In the genomic region with DNA sequence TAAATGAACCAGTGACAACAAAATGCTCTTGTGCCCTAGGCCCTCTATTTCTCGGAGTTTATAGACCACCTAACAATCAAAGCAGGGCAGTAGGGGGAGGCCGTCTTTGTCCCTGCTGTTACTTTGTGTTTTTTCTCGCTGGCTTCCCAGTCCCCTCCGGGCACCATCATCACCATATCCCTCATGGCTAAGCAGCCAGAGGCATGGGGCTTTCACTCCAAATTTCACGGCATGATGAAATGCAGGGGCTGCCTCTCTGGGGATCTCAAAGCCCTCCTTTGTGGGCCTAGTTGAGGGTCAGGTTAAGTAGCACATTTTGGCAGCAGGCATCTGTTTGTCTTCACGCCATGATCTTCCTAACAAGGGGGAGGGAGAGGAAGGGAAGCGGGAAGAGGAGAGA, we compare ENCODE assay signal across 18 cellular contexts.
DNase-seq lines count a peak whose midpoint lies in the region; ATAC-seq and TF ChIP-seq lines count a peak whose summit lies in the region.
"Had no signal": no experiment of that assay in that cellular context is flagged by ENCODE, and none has a peak within 500 bp of the region (broad histone marks: within the 10 kb centered on the region; RNA-seq: fewer than 3 reads in every experiment).

No MANE protein-coding gene starts in this region.

- H3K27me3 Mint-ChIP-seq in WTC11 (ENCODE audit: low read depth) (no peaks in the 10 kb centered on the region), type B pancreatic cell (peaks cover 4% of the 10 kb centered on the region)

- CTCF ChIA-PET in WTC11 (lab: Charles Lee): no interaction called here

- H3K9ac ChIP-seq in HUES48 (ENCODE audit: low read depth, low read length): no peak overlapping the region
- H3K9ac ChIP-seq: SK-N-SH had no signal

- no peaks in the 10 kb centered on the region for H3K9me3 ChIP-seq in HUES48 (ENCODE audit: control insufficient read depth, insufficient read depth, low read length)
- H3K9me3 ChIP-seq: HAP-1, SK-N-SH had no signal

- TF ChIP-seq CTCF in WTC11 (IDR thresholded peaks at IDR 0.05) (no peak), type B pancreatic cell (conservative IDR thresholded peaks at IDR 0.05) (no peak)

- H3K4me1 ChIP-seq in HUES48 (ENCODE audit: control insufficient read depth, insufficient read depth, low read length): peaks cover 69% of the 10 kb centered on the region
- H3K4me1 ChIP-seq: HAP-1 had no signal

- H3K36me3 Mint-ChIP-seq in WTC11 (peaks cover 3% of the 10 kb centered on the region; the same call in 1 of the 2 replicates), type B pancreatic cell (peaks cover 4% of the 10 kb centered on the region)
- H3K36me3 Mint-ChIP-seq: CD14-positive monocyte had no signal

- H3K9me3 Mint-ChIP-seq in WTC11 (no peaks in the 10 kb centered on the region), type B pancreatic cell (peaks cover 4% of the 10 kb centered on the region)

- H3K4me3 ChIP-seq in HUES48 (ENCODE audit: low read depth, low read length): no peak overlapping the region
- H3K4me3 ChIP-seq: HAP-1, K562 had no signal

- H3K36me3 ChIP-seq in HUES48 (ENCODE audit: control insufficient read depth, insufficient read depth, low read length): peaks cover 6% of the 10 kb centered on the region; the same call in 1 of the 2 replicates
- H3K36me3 ChIP-seq: HAP-1 had no signal

- H3K27ac Mint-ChIP-seq in WTC11 (peak overlapping the region; percentile 92), type B pancreatic cell (peak overlapping the region; percentile 28)
- H3K27ac Mint-ChIP-seq: CD14-positive monocyte had no signal

- H3K27ac ChIP-seq in HUES48 (ENCODE audit: low read depth, low read length): peak overlapping the region; percentile 73

- H3K4me1 Mint-ChIP-seq in WTC11 (peaks cover 75% of the 10 kb centered on the region), type B pancreatic cell (ENCODE audit: unreplicated experiment) (peaks cover 12% of the 10 kb centered on the region)
- H3K4me1 Mint-ChIP-seq: CD14-positive monocyte had no signal

- H3K4me3 Mint-ChIP-seq in WTC11: peak overlapping the region; percentile 36; the same call in 1 of the 2 replicates
- H3K4me3 Mint-ChIP-seq in type B pancreatic cell: peak overlapping the region; percentile 38
- H3K4me3 Mint-ChIP-seq: CD14-positive monocyte had no signal

- POLR2A ChIA-PET in WTC11 (lab: Charles Lee): no interaction called here

- no peaks in the 10 kb centered on the region for H3K27me3 ChIP-seq in HUES48 (ENCODE audit: control insufficient read depth, insufficient read depth, low read length)

- DNase-seq in WTC11 (ENCODE audit: low spot score): no peak
- peak; percentile 17 for DNase-seq in iPS-NIHi7 (ENCODE audit: extremely low spot score)
- no peak for DNase-seq in type B pancreatic cell (ENCODE audit: extremely low spot score, unreplicated experiment)
- DNase-seq in left lobe of liver (ENCODE audit: low spot score): no peak
- DNase-seq in NCI-H446 (lab: John Stamatoyannopoulos, UW): no peak
- no peak for DNase-seq in middle frontal gyrus (ENCODE audit: extremely low spot score, low spot score)
- DNase-seq: ACHN, AML-193, EL, NCI-H1417 treated with DMSO at 0.1 percent for 48 hours, NCI-H1930, NCI-H526, Right ventricle myocardium superior, SK-N-SH had no signal

- ATAC-seq in WTC11 (peak; percentile 66), left lobe of liver (no peak)
- ATAC-seq: K562 had no signal

TF ChIP-seq in WTC11, 78 proteins besides CTCF, POLR2A, EP300 and RAD21 (continues in another document):
- TF ChIP-seq, protein P1, sequence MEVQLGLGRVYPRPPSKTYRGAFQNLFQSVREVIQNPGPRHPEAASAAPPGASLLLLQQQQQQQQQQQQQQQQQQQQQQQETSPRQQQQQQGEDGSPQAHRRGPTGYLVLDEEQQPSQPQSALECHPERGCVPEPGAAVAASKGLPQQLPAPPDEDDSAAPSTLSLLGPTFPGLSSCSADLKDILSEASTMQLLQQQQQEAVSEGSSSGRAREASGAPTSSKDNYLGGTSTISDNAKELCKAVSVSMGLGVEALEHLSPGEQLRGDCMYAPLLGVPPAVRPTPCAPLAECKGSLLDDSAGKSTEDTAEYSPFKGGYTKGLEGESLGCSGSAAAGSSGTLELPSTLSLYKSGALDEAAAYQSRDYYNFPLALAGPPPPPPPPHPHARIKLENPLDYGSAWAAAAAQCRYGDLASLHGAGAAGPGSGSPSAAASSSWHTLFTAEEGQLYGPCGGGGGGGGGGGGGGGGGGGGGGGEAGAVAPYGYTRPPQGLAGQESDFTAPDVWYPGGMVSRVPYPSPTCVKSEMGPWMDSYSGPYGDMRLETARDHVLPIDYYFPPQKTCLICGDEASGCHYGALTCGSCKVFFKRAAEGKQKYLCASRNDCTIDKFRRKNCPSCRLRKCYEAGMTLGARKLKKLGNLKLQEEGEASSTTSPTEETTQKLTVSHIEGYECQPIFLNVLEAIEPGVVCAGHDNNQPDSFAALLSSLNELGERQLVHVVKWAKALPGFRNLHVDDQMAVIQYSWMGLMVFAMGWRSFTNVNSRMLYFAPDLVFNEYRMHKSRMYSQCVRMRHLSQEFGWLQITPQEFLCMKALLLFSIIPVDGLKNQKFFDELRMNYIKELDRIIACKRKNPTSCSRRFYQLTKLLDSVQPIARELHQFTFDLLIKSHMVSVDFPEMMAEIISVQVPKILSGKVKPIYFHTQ (CRISPR knock-in tag; IDR thresholded peaks at IDR 0.05): no peak
- TF ChIP-seq, protein P2, sequence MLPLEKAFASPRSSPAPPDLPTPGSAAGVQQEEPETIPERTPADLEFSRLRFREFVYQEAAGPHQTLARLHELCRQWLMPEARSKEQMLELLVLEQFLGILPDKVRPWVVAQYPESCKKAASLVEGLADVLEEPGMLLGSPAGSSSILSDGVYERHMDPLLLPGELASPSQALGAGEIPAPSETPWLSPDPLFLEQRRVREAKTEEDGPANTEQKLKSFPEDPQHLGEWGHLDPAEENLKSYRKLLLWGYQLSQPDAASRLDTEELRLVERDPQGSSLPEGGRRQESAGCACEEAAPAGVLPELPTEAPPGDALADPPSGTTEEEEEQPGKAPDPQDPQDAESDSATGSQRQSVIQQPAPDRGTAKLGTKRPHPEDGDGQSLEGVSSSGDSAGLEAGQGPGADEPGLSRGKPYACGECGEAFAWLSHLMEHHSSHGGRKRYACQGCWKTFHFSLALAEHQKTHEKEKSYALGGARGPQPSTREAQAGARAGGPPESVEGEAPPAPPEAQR (CRISPR knock-in tag; IDR thresholded peaks at IDR 0.05): no peak
- TF ChIP-seq, protein P3, sequence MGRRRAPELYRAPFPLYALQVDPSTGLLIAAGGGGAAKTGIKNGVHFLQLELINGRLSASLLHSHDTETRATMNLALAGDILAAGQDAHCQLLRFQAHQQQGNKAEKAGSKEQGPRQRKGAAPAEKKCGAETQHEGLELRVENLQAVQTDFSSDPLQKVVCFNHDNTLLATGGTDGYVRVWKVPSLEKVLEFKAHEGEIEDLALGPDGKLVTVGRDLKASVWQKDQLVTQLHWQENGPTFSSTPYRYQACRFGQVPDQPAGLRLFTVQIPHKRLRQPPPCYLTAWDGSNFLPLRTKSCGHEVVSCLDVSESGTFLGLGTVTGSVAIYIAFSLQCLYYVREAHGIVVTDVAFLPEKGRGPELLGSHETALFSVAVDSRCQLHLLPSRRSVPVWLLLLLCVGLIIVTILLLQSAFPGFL (CRISPR knock-in tag; IDR thresholded peaks at IDR 0.05; ENCODE audit: borderline replicate concordance): no peak
- TF ChIP-seq KAT7 (CRISPR knock-in tag; IDR thresholded peaks at IDR 0.05; ENCODE audit: borderline replicate concordance): no peak
- no peak for TF ChIP-seq GABPB1 (CRISPR knock-in tag; IDR thresholded peaks at IDR 0.05)
- TF ChIP-seq SP1 (CRISPR knock-in tag; conservative IDR thresholded peaks at IDR 0.05): no peak
- TF ChIP-seq PRRX2 (CRISPR knock-in tag; IDR thresholded peaks at IDR 0.05): no peak
- TF ChIP-seq, protein P4, sequence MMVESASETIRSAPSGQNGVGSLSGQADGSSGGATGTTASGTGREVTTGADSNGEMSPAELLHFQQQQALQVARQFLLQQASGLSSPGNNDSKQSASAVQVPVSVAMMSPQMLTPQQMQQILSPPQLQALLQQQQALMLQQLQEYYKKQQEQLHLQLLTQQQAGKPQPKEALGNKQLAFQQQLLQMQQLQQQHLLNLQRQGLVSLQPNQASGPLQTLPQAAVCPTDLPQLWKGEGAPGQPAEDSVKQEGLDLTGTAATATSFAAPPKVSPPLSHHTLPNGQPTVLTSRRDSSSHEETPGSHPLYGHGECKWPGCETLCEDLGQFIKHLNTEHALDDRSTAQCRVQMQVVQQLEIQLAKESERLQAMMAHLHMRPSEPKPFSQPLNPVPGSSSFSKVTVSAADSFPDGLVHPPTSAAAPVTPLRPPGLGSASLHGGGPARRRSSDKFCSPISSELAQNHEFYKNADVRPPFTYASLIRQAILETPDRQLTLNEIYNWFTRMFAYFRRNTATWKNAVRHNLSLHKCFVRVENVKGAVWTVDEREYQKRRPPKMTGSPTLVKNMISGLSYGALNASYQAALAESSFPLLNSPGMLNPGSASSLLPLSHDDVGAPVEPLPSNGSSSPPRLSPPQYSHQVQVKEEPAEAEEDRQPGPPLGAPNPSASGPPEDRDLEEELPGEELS (CRISPR knock-in tag; IDR thresholded peaks at IDR 0.05): no peak
- TF ChIP-seq, protein P5, sequence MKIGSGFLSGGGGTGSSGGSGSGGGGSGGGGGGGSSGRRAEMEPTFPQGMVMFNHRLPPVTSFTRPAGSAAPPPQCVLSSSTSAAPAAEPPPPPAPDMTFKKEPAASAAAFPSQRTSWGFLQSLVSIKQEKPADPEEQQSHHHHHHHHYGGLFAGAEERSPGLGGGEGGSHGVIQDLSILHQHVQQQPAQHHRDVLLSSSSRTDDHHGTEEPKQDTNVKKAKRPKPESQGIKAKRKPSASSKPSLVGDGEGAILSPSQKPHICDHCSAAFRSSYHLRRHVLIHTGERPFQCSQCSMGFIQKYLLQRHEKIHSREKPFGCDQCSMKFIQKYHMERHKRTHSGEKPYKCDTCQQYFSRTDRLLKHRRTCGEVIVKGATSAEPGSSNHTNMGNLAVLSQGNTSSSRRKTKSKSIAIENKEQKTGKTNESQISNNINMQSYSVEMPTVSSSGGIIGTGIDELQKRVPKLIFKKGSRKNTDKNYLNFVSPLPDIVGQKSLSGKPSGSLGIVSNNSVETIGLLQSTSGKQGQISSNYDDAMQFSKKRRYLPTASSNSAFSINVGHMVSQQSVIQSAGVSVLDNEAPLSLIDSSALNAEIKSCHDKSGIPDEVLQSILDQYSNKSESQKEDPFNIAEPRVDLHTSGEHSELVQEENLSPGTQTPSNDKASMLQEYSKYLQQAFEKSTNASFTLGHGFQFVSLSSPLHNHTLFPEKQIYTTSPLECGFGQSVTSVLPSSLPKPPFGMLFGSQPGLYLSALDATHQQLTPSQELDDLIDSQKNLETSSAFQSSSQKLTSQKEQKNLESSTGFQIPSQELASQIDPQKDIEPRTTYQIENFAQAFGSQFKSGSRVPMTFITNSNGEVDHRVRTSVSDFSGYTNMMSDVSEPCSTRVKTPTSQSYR (CRISPR knock-in tag; IDR thresholded peaks at IDR 0.05): no peak
- no peak for TF ChIP-seq JAZF1 (CRISPR knock-in tag; IDR thresholded peaks at IDR 0.05)
- no peak for TF ChIP-seq FOXK1 (CRISPR knock-in tag; IDR thresholded peaks at IDR 0.05)
- no peak for TF ChIP-seq ATF1 (CRISPR knock-in tag; IDR thresholded peaks at IDR 0.05)
- TF ChIP-seq ELF4 (CRISPR knock-in tag; IDR thresholded peaks at IDR 0.05; ENCODE audit: low read depth): no peak
- no peak for TF ChIP-seq ZNF232 (CRISPR knock-in tag; IDR thresholded peaks at IDR 0.05)
